12 cellular contexts compared by ENCODE assay signal in the genomic region with DNA sequence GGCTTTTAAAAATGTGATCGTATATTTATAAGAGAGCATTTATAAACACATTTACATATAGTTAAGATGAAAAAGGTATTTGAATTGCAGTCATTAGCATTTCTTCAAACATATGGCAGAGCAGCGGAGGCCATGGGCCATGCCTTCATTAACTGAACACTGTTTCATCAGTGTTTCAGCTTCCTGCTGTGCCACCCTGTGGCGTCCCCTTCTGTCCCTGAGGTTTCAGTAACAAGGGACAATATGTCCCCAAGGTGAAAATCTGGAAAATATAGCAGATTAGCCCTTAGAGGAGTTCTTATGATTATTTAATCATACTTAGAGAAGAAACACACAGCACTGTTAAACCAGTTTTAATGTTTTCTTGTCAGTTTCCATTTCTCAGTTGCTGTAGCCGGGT.
"Had no signal": no experiment of that assay in that cellular context is flagged by ENCODE, and none has a peak within 500 bp of the region (broad histone marks: within the 10 kb centered on the region; RNA-seq: fewer than 3 reads in every experiment).

No MANE protein-coding gene starts in this region.

- H3K4me3 ChIP-seq: dorsolateral prefrontal cortex, gastrocnemius medialis, sigmoid colon, thoracic aorta had no signal

- H3K27ac ChIP-seq: gastrocnemius medialis, sigmoid colon, thoracic aorta had no signal

- H3K36me3 ChIP-seq: gastrocnemius medialis, sigmoid colon, thoracic aorta had no signal

- H3K27me3 ChIP-seq: dorsolateral prefrontal cortex, gastrocnemius medialis, sigmoid colon had no signal

- DNase-seq: activated CD4-positive, alpha-beta T cell treated with anti-CD3 and anti-CD28 coated beads for 4 hours; activated CD8-positive, alpha-beta T cell treated with anti-CD3 and anti-CD28 coated beads for 36 hours; activated effector memory CD4-positive, alpha-beta T cell treated with Interleukin-2 at 50 U/mL for 16 hours; activated naive CD4-positive, alpha-beta T cell treated with anti-CD3 and anti-CD28 coated beads, Interleukin-2, amount 50 U/mL, for 16 hours; activated T-cell treated with anti-CD3 and anti-CD28 coated beads, Interleukin-2, amount 50 U/mL, for 4 hours; endodermal cell; gastrocnemius medialis; sigmoid colon; stimulated activated CD4-positive, alpha-beta T cell treated with anti-CD3 and anti-CD28 coated beads, Interleukin-2, amount 100 ng/mL, for 24 hours had no signal

- H3K9me3 ChIP-seq: gastrocnemius medialis, sigmoid colon, thoracic aorta had no signal

- ATAC-seq: activated CD8-positive, alpha-beta T cell treated with anti-CD3 and anti-CD28 coated beads for 36 hours; activated T-cell treated with anti-CD3 and anti-CD28 coated beads, Interleukin-2, amount 50 U/mL, for 4 hours; gastrocnemius medialis; WTC11 had no signal
